In genomic region chr3:59444676-59445075, GRCh38 we compare ENCODE assay signal across 1 cellular context.
TF ChIP-seq lines count a peak whose summit lies in the region.

No MANE protein-coding gene starts in this region.

TF ChIP-seq in WTC11, 78 proteins besides CTCF, POLR2A, EP300 and RAD21 (continued from another document):
- TF ChIP-seq ATF6 (CRISPR knock-in tag; IDR thresholded peaks at IDR 0.05) = no peak
- TF ChIP-seq SP1 (CRISPR knock-in tag; conservative IDR thresholded peaks at IDR 0.05) = no peak
- TF ChIP-seq GRHL2 (CRISPR knock-in tag; IDR thresholded peaks at IDR 0.05; ENCODE audit: insufficient replicate concordance, severe bottlenecking) = no peak
- TF ChIP-seq ARID4B (CRISPR knock-in tag; IDR thresholded peaks at IDR 0.05; ENCODE audit: borderline replicate concordance) = no peak
- no peak for TF ChIP-seq NR2C2 (CRISPR knock-in tag; IDR thresholded peaks at IDR 0.05)
- TF ChIP-seq IRF2 (CRISPR knock-in tag; IDR thresholded peaks at IDR 0.05; ENCODE audit: borderline replicate concordance, low read depth) = no peak
- no peak for TF ChIP-seq ZNF121 (CRISPR knock-in tag; IDR thresholded peaks at IDR 0.05)
- no peak for TF ChIP-seq STAT6 (CRISPR knock-in tag; conservative IDR thresholded peaks at IDR 0.05; ENCODE audit: low read depth)
